27 cellular contexts compared by ENCODE assay signal in genomic region chr3:126649556-126650092, GRCh38.
"Had no signal": no experiment of that assay in that cellular context is flagged by ENCODE, and none has a peak within 500 bp of the region (broad histone marks: within the 10 kb centered on the region; RNA-seq: fewer than 3 reads in every experiment).

No MANE protein-coding gene starts in this region.

- DNase-seq: effector CD4-positive, alpha-beta T cell; endodermal cell; gastrocnemius medialis; glutamatergic neuron; immature natural killer cell; kidney; left cardiac atrium; left ventricle myocardium inferior; lower lobe of right lung; mesenchymal stem cell; midbrain; psoas muscle; retina; spleen; stimulated activated CD4-positive, alpha-beta T cell treated with anti-CD3 and anti-CD28 coated beads, Interleukin-15, amount 100 ng/mL, for 24 hours; stimulated activated CD4-positive, alpha-beta T cell treated with anti-CD3 and anti-CD28 coated beads, Interleukin-1b, Interleukin-23, amount 100 ng/mL, for 48 hours; stimulated activated CD4-positive, alpha-beta T cell treated with anti-CD3 and anti-CD28 coated beads, Interleukin-4, amount 100 ng/mL, for 24 hours; stimulated activated naive B cell treated with anti-CD40 and anti-IgM and Interleukin-4, amounts not matched to agents 10 μg/mL and 1 μg/mL and 100 μg/mL, for 72 hours; stimulated activated naive CD8-positive, alpha-beta T cell treated with anti-CD3 and anti-CD28 coated beads, Interleukin-15, amount 100 ng/mL, for 72 hours; testis; upper lobe of right lung had no signal

- H3K4me1 Mint-ChIP-seq: stimulated activated naive B cell treated with anti-CD40 and anti-IgM and Interleukin-4, amounts not matched to agents 10 μg/mL and 1 μg/mL and 100 μg/mL, for 72 hours had no signal

- H3K4me1 ChIP-seq: upper lobe of right lung had no signal

- H3K27me3 ChIP-seq: gastrocnemius medialis, testis, tibial nerve, upper lobe of right lung had no signal

- H3K9me3 ChIP-seq: gastrocnemius medialis, left ventricle myocardium inferior, lower lobe of right lung, psoas muscle, spleen, testis, upper lobe of right lung had no signal

- H3K36me3 ChIP-seq: upper lobe of right lung had no signal

- H3K9me3 Mint-ChIP-seq: endodermal cell; immature natural killer cell; nephron; stimulated activated naive B cell treated with anti-CD40 and anti-IgM and Interleukin-4, amounts not matched to agents 10 μg/mL and 1 μg/mL and 100 μg/mL, for 72 hours; stimulated activated naive CD8-positive, alpha-beta T cell treated with anti-CD3 and anti-CD28 coated beads, Interleukin-15, amount 100 ng/mL, for 72 hours had no signal

- H3K4me3 Mint-ChIP-seq: endodermal cell; immature natural killer cell; nephron; stimulated activated naive B cell treated with anti-CD40 and anti-IgM and Interleukin-4, amounts not matched to agents 10 μg/mL and 1 μg/mL and 100 μg/mL, for 72 hours; stimulated activated naive CD8-positive, alpha-beta T cell treated with anti-CD3 and anti-CD28 coated beads, Interleukin-15, amount 100 ng/mL, for 72 hours had no signal

- H3K27ac Mint-ChIP-seq: endodermal cell; nephron; stimulated activated naive B cell treated with anti-CD40 and anti-IgM and Interleukin-4, amounts not matched to agents 10 μg/mL and 1 μg/mL and 100 μg/mL, for 72 hours; stimulated activated naive CD8-positive, alpha-beta T cell treated with anti-CD3 and anti-CD28 coated beads, Interleukin-15, amount 100 ng/mL, for 72 hours had no signal

- H3K27ac ChIP-seq: coronary artery, gastrocnemius medialis, left ventricle myocardium inferior, lower lobe of right lung, psoas muscle, spleen, testis, tibial nerve, upper lobe of right lung had no signal

- FAIRE-seq: endothelial cell of umbilical vein, kidney had no signal

- H3K4me3 ChIP-seq: coronary artery, gastrocnemius medialis, left ventricle myocardium inferior, lower lobe of right lung, psoas muscle, spleen, testis, tibial nerve, upper lobe of right lung had no signal

- ATAC-seq: esophagus mucosa; gastrocnemius medialis; left cardiac atrium; lower lobe of right lung; psoas muscle; sciatic nerve; stimulated activated naive B cell treated with anti-CD40 and anti-IgM and Interleukin-4, amounts not matched to agents 10 μg/mL and 1 μg/mL and 100 μg/mL, for 72 hours; stimulated activated naive CD8-positive, alpha-beta T cell treated with anti-CD3 and anti-CD28 coated beads, Interleukin-15, amount 100 ng/mL, for 72 hours; upper lobe of right lung had no signal

- H3K27me3 Mint-ChIP-seq: stimulated activated naive CD8-positive, alpha-beta T cell treated with anti-CD3 and anti-CD28 coated beads, Interleukin-15, amount 100 ng/mL, for 72 hours had no signal

- H3K36me3 Mint-ChIP-seq: stimulated activated naive B cell treated with anti-CD40 and anti-IgM and Interleukin-4, amounts not matched to agents 10 μg/mL and 1 μg/mL and 100 μg/mL, for 72 hours had no signal
